24 cellular contexts compared by ENCODE assay signal in genomic region chr3:105254154-105254553, GRCh38.
"Had no signal": no experiment of that assay in that cellular context is flagged by ENCODE, and none has a peak within 500 bp of the region (broad histone marks: within the 10 kb centered on the region; RNA-seq: fewer than 3 reads in every experiment).

No MANE protein-coding gene starts in this region.

- H3K4me1 ChIP-seq: breast epithelium, tibial nerve had no signal

- ATAC-seq: activated CD4-positive, CD25-positive, alpha-beta regulatory T cell treated with anti-CD3 and anti-CD28 coated beads, Interleukin-2, amount 50 U/mL, for 24 hours; activated T-cell treated with anti-CD3 and anti-CD28 coated beads, Interleukin-2, amount 50 U/mL, for 72 hours; esophagus mucosa; left ventricle myocardium superior; natural killer cell treated with Interleukin-12 subunit alpha and Interleukin-12 subunit beta and Interleukin-15 and Interleukin-18, amount 100 ng/mL, for 72 hours; sciatic nerve; stimulated activated effector memory CD8-positive, alpha-beta T cell treated with anti-CD3 and anti-CD28 coated beads, Interleukin-12 subunit alpha, Interleukin-12 subunit beta, amount 100 ng/mL, for 72 hours; stimulated activated naive CD8-positive, alpha-beta T cell treated with anti-CD3 and anti-CD28 coated beads, Interleukin-15, amount 100 ng/mL, for 72 hours had no signal

- H3K36me3 ChIP-seq: breast epithelium, tibial nerve had no signal

- H3K27me3 ChIP-seq: breast epithelium, tibial nerve had no signal

- DNase-seq: activated CD4-positive, alpha-beta memory T cell treated with anti-CD3 and anti-CD28 coated beads, Interleukin-2, amount 10 ng/mL, durations not matched to agents 7 days and 5 days; activated CD4-positive, alpha-beta T cell treated with anti-CD3 and anti-CD28 coated beads, Interleukin-2, amount 10 ng/mL, durations not matched to agents 24 days and 14 days; activated effector memory CD4-positive, alpha-beta T cell treated with Interleukin-2 at 50 U/mL for 16 hours; activated naive CD4-positive, alpha-beta T cell treated with anti-CD3 and anti-CD28 coated beads for 36 hours; activated naive CD8-positive, alpha-beta T cell treated with anti-CD3 and anti-CD28 coated beads, Interleukin-2, amount 10 ng/mL, durations not matched to agents 7 days and 5 days; activated T-cell treated with anti-CD3 and anti-CD28 coated beads, Interleukin-2, amount 50 U/mL, for 72 hours; amniotic stem cell; effector memory CD4-positive, alpha-beta T cell; foreskin melanocyte; hypothalamus; left ventricle myocardium superior; mammary epithelial cell; midbrain; nucleus accumbens; small intestine; stimulated activated CD4-positive, alpha-beta T cell treated with anti-CD3 and anti-CD28 coated beads, Interleukin-2, amount 100 ng/mL, for 24 hours; stimulated activated naive CD8-positive, alpha-beta T cell treated with anti-CD3 and anti-CD28 coated beads, Interleukin-15, amount 100 ng/mL, for 72 hours had no signal

- H3K4me3 ChIP-seq: breast epithelium, tibial nerve had no signal

- H3K27ac ChIP-seq: breast epithelium, tibial nerve had no signal
